22 cellular contexts compared by ENCODE assay signal in genomic region chr1:84923317-84923716, GRCh38. TPM values are rescaled to one million over a fixed set of nuclear protein-coding genes. Genes with fewer than 3 reads are reported as not detected.
"Had no signal": no experiment of that assay in that cellular context is flagged by ENCODE, and none has a peak within 500 bp of the region (broad histone marks: within the 10 kb centered on the region; RNA-seq: fewer than 3 reads in every experiment).

No MANE protein-coding gene starts in this region.

- H3K9me3 ChIP-seq: MG63, SK-N-SH had no signal

- H3K27ac ChIP-seq: RWPE1 had no signal

- H3K4me2 ChIP-seq: SK-N-SH had no signal

- ATAC-seq: HepG2, Panc1, PC-3 had no signal

- DNase-seq: IMR-90, Karpas-422, KG1, MG63, NCI-H1092 treated with DMSO at 0.1 percent for 48 hours, NCI-H1436, NCI-H187, NCI-H2029, NCI-H2081 treated with DMSO at 0.1 percent for 48 hours, NCI-H2171, NCI-H226, NCI-H446, NCI-H510A, NCI-H524 treated with DMSO at 0.1 percent for 48 hours, NCI-H69, NCI-H774, PC-3, SHP77, SK-N-SH had no signal

- H3K36me3 ChIP-seq: MG63 had no signal

- H3K4me3 ChIP-seq: MG63 had no signal

- H3K9me2 ChIP-seq: SK-N-SH had no signal

RNA-seq across cellular contexts. Expression of gene LPAR3, which starts 30.3 kb away (rescaled TPM):
- total RNA-seq: HepG2 had no signal
